18 cellular contexts compared by ENCODE assay signal in genomic region chr2:241586564-241587264, GRCh38.
"Had no signal": no experiment of that assay in that cellular context is flagged by ENCODE, and none has a peak within 500 bp of the region (broad histone marks: within the 10 kb centered on the region; RNA-seq: fewer than 3 reads in every experiment).

No MANE protein-coding gene starts in this region.

- H3K4me1 ChIP-seq: colonic mucosa, heart left ventricle, psoas muscle, spleen, tibial nerve had no signal

- H3K27me3 ChIP-seq: colonic mucosa, heart left ventricle, neutrophil, spleen, tibial nerve had no signal

- H3K27me3 Mint-ChIP-seq: naive thymus-derived CD4-positive, alpha-beta T cell; stimulated activated memory B cell treated with anti-CD40 and anti-IgM and Interleukin-4, amounts not matched to agents 10 μg/mL and 1 μg/mL and 100 μg/mL, for 72 hours; stimulated activated naive CD8-positive, alpha-beta T cell treated with anti-CD3 and anti-CD28 coated beads, Interleukin-15, Interleukin-2, amounts not matched to agents 100 ng/mL and 50 ng/mL, for 24 hours had no signal

- ATAC-seq: heart left ventricle; left lobe of liver; naive thymus-derived CD4-positive, alpha-beta T cell; psoas muscle; sciatic nerve; stimulated activated memory B cell treated with anti-CD40 and anti-IgM and Interleukin-4, amounts not matched to agents 10 μg/mL and 1 μg/mL and 100 μg/mL, for 72 hours had no signal

- DNase-seq: colonic mucosa; dermis blood vessel endothelial cell; heart left ventricle; hippocampal formation; mammary epithelial cell; naive thymus-derived CD4-positive, alpha-beta T cell; retina; stimulated activated CD4-positive, alpha-beta T cell treated with anti-CD3 and anti-CD28 coated beads, Interleukin-15, amount 100 ng/mL, for 24 hours; stimulated activated CD4-positive, alpha-beta T cell treated with anti-CD3 and anti-CD28 coated beads, Interleukin-1b, Interleukin-23, amount 100 ng/mL, for 48 hours; stimulated activated CD4-positive, alpha-beta T cell treated with anti-CD3 and anti-CD28 coated beads, Interleukin-4, amount 100 ng/mL, for 24 hours had no signal

- H3K4me3 ChIP-seq: colonic mucosa, heart left ventricle, psoas muscle, spleen, tibial nerve had no signal

- H3K9me3 ChIP-seq: colonic mucosa had no signal

- H3K27ac Mint-ChIP-seq: naive thymus-derived CD4-positive, alpha-beta T cell; stimulated activated memory B cell treated with anti-CD40 and anti-IgM and Interleukin-4, amounts not matched to agents 10 μg/mL and 1 μg/mL and 100 μg/mL, for 72 hours; stimulated activated naive CD8-positive, alpha-beta T cell treated with anti-CD3 and anti-CD28 coated beads, Interleukin-15, Interleukin-2, amounts not matched to agents 100 ng/mL and 50 ng/mL, for 24 hours had no signal

- H3K4me3 Mint-ChIP-seq: naive thymus-derived CD4-positive, alpha-beta T cell; stimulated activated memory B cell treated with anti-CD40 and anti-IgM and Interleukin-4, amounts not matched to agents 10 μg/mL and 1 μg/mL and 100 μg/mL, for 72 hours; stimulated activated naive CD8-positive, alpha-beta T cell treated with anti-CD3 and anti-CD28 coated beads, Interleukin-15, Interleukin-2, amounts not matched to agents 100 ng/mL and 50 ng/mL, for 24 hours had no signal

- H3K36me3 ChIP-seq: colonic mucosa had no signal

- H3K4me1 Mint-ChIP-seq: stimulated activated memory B cell treated with anti-CD40 and anti-IgM and Interleukin-4, amounts not matched to agents 10 μg/mL and 1 μg/mL and 100 μg/mL, for 72 hours had no signal

- H3K27ac ChIP-seq: colonic mucosa, heart left ventricle, neutrophil, psoas muscle, spleen, tibial nerve had no signal
